Comparison of ENCODE assay signal across 1 cellular context in genomic region chr3:125024817-125025216, GRCh38.
TF ChIP-seq lines count a peak whose summit lies in the region.

No MANE protein-coding gene starts in this region.

TF ChIP-seq in endothelial cell of umbilical vein, 7 proteins besides CTCF, POLR2A, EP300 and RAD21:
- TF ChIP-seq MAX (IDR thresholded peaks at IDR 0.05; ENCODE audit: insufficient read depth, insufficient read length) (no peak), GATA2 (IDR thresholded peaks at IDR 0.05; ENCODE audit: insufficient read depth, insufficient read length, low read depth, low read length) (no peak), FOS (IDR thresholded peaks at IDR 0.05; ENCODE audit: borderline replicate concordance, insufficient read depth, low read length) (no peak), EZH2 (IDR thresholded peaks at IDR 0.05; ENCODE audit: borderline replicate concordance, low read depth, low read length, severe bottlenecking) (no peak), JUN (IDR thresholded peaks at IDR 0.05; ENCODE audit: borderline replicate concordance, insufficient read depth, insufficient read length, low read depth) (no peak), MYC (IDR thresholded peaks at IDR 0.05; ENCODE audit: low read depth, low read length) (no peak), POLR2AphosphoS5 (IDR thresholded peaks at IDR 0.05; ENCODE audit: insufficient read depth, low read depth, low read length) (no peak)
TF ChIP-seq in endothelial cell of umbilical vein: peak in this region for 0.
